Comparison of ENCODE assay signal across 10 cellular contexts in the genomic region with DNA sequence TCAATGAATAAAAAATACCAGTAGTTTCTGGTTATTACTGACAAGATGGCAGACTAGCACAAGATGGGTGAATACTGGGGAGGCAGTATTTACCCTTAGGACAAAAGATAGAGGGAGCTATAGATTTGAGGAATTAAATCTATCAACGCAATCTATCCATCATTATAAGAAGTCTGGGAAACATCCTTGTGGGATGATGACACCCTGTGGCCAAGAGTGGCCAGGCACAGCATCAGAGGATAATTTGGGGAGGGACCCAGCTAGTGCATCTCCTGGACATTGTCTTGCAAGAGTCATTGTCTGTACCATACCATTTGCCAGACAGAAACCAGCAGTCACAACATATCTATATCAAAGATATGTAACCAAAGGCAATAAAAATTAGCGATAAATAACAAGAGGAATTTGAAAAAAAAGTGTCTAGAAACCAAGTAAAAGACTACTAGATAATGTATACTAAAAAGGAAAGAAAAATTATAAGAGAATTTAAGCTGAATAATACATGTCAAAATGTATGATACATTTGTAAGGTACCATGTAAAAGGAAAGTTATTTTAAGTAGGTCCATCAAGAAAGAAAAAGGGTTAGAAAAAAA. TPM values are rescaled to one million over a fixed set of nuclear protein-coding genes. Genes with fewer than 3 reads are reported as not detected.
A peak's percentile ranks its signal among the peaks of the same experiment; 100 is the strongest.
DNase-seq lines count a peak whose midpoint lies in the region; ATAC-seq and TF ChIP-seq lines count a peak whose summit lies in the region.
"Had no signal": no experiment of that assay in that cellular context is flagged by ENCODE, and none has a peak within 500 bp of the region (broad histone marks: within the 10 kb centered on the region; RNA-seq: fewer than 3 reads in every experiment).

No MANE protein-coding gene starts in this region.

- intact Hi-C loops in ovary (cut with DNase I), result no loop called here

- H3K27ac Mint-ChIP-seq in neural progenitor cell, result no peak overlapping the region
- no peak overlapping the region for H3K27ac Mint-ChIP-seq in activated T-helper 17 cell treated with anti-CD3 and anti-CD28 coated beads, Interleukin-2, amount 50 U/mL, for 72 hours
- H3K27ac Mint-ChIP-seq: activated CD8-positive, alpha-beta memory T cell treated with anti-CD3 and anti-CD28 coated beads, Interleukin-2, amount 10 ng/mL, durations not matched to agents 7 days and 5 days had no signal

- H3K27me3 Mint-ChIP-seq in neural progenitor cell (ENCODE audit: insufficient read depth, low read depth), result no peaks in the 10 kb centered on the region
- no peaks in the 10 kb centered on the region for H3K27me3 Mint-ChIP-seq in activated T-helper 17 cell treated with anti-CD3 and anti-CD28 coated beads, Interleukin-2, amount 50 U/mL, for 72 hours
- H3K27me3 Mint-ChIP-seq: activated CD8-positive, alpha-beta memory T cell treated with anti-CD3 and anti-CD28 coated beads, Interleukin-2, amount 10 ng/mL, durations not matched to agents 7 days and 5 days had no signal

- H3K36me3 Mint-ChIP-seq in neural progenitor cell, result no peaks in the 10 kb centered on the region
- no peaks in the 10 kb centered on the region for H3K36me3 Mint-ChIP-seq in activated T-helper 17 cell treated with anti-CD3 and anti-CD28 coated beads, Interleukin-2, amount 50 U/mL, for 72 hours (ENCODE audit: low read depth)
- H3K36me3 Mint-ChIP-seq: activated CD8-positive, alpha-beta memory T cell treated with anti-CD3 and anti-CD28 coated beads, Interleukin-2, amount 10 ng/mL, durations not matched to agents 7 days and 5 days had no signal

- WGBS in ovary, 3 donors, result 70 to 88% (median 84%) methylated on average over 2 of the region's 2 CpGs

- H3K4me1 ChIP-seq in neural progenitor cell, result no peaks in the 10 kb centered on the region
- no peaks in the 10 kb centered on the region for H3K4me1 ChIP-seq in ovary (ENCODE audit: insufficient read depth)

- H3K79me2 ChIP-seq in neural progenitor cell (ENCODE audit: low read depth), result no peaks in the 10 kb centered on the region

- H3K27me3 ChIP-seq in neural progenitor cell (no peaks in the 10 kb centered on the region), ovary (no peaks in the 10 kb centered on the region)

- ATAC-seq in activated T-helper 17 cell treated with anti-CD3 and anti-CD28 coated beads, Interleukin-2, amount 50 U/mL, for 72 hours (replicated peaks), result no peak
- ATAC-seq in GM19455 (IDR thresholded peaks at IDR 0.05; ENCODE audit: unreplicated experiment) (no peak), GM21447 (IDR thresholded peaks at IDR 0.05; ENCODE audit: unreplicated experiment) (no peak)
- ATAC-seq: activated CD8-positive, alpha-beta memory T cell treated with anti-CD3 and anti-CD28 coated beads, Interleukin-2, amount 10 ng/mL, durations not matched to agents 7 days and 5 days had no signal

- H3K9ac ChIP-seq in neural progenitor cell, result no peak overlapping the region

- no peak overlapping the region for H3K27ac ChIP-seq in neural progenitor cell
- H3K27ac ChIP-seq in ovary, result no peak overlapping the region

- H3K36me3 ChIP-seq in neural progenitor cell (no peaks in the 10 kb centered on the region), ovary (no peaks in the 10 kb centered on the region)

- TF ChIP-seq POLR2A in ovary (IDR thresholded peaks at IDR 0.05), result no peak

- H3K4me2 ChIP-seq in neural progenitor cell, result no peak overlapping the region

- no peaks in the 10 kb centered on the region for H4K20me1 ChIP-seq in neural progenitor cell (ENCODE audit: low read depth)

- H3K4me3 Mint-ChIP-seq in neural progenitor cell, result no peak overlapping the region
- H3K4me3 Mint-ChIP-seq in activated T-helper 17 cell treated with anti-CD3 and anti-CD28 coated beads, Interleukin-2, amount 50 U/mL, for 72 hours, result no peak overlapping the region
- H3K4me3 Mint-ChIP-seq: activated CD8-positive, alpha-beta memory T cell treated with anti-CD3 and anti-CD28 coated beads, Interleukin-2, amount 10 ng/mL, durations not matched to agents 7 days and 5 days had no signal

- H3K9me3 ChIP-seq in neural progenitor cell (ENCODE audit: low read depth) (no peaks in the 10 kb centered on the region), ovary (no peaks in the 10 kb centered on the region)

- no peaks in the 10 kb centered on the region for H3F3A ChIP-seq in neural progenitor cell (ENCODE audit: low read depth)

- no peak overlapping the region for H2AFZ ChIP-seq in neural progenitor cell (replicated peaks)

- H3K4me3 ChIP-seq in choroid plexus epithelial cell (ENCODE audit: low read depth, low read length) (no peak overlapping the region), neural progenitor cell (no peak overlapping the region), ovary (no peak overlapping the region)

- no peaks in the 10 kb centered on the region for H3K4me1 Mint-ChIP-seq in neural progenitor cell
- no peaks in the 10 kb centered on the region for H3K4me1 Mint-ChIP-seq in activated T-helper 17 cell treated with anti-CD3 and anti-CD28 coated beads, Interleukin-2, amount 50 U/mL, for 72 hours
- H3K4me1 Mint-ChIP-seq: activated CD8-positive, alpha-beta memory T cell treated with anti-CD3 and anti-CD28 coated beads, Interleukin-2, amount 10 ng/mL, durations not matched to agents 7 days and 5 days had no signal

- DNase-seq in NCI-H524 (lab: John Stamatoyannopoulos, UW) (peak; percentile 53 to 82), choroid plexus epithelial cell (ENCODE audit: low read depth) (peak; percentile 14), neural progenitor cell (ENCODE audit: low spot score) (peak; percentile 72), ovary (no peak)
- DNase-seq: activated CD8-positive, alpha-beta memory T cell treated with anti-CD3 and anti-CD28 coated beads, Interleukin-2, amount 10 ng/mL, durations not matched to agents 7 days and 5 days; occipital lobe had no signal

- no peak for TF ChIP-seq EP300 in ovary (IDR thresholded peaks at IDR 0.05)

- peak; percentile 21; the same call in 1 of the 3 replicates for TF ChIP-seq CTCF in GM12872 (IDR thresholded peaks at IDR 0.05; ENCODE audit: insufficient read depth, low read depth, low read length)
- TF ChIP-seq CTCF in choroid plexus epithelial cell (conservative IDR thresholded peaks at IDR 0.05; ENCODE audit: low read depth, low read length), result peak; percentile 49
- TF ChIP-seq CTCF in neural progenitor cell (IDR thresholded peaks at IDR 0.05), result peak; percentile 85
- no peak for TF ChIP-seq CTCF in ovary (IDR thresholded peaks at IDR 0.05)

- H3K9me3 Mint-ChIP-seq in neural progenitor cell, result no peaks in the 10 kb centered on the region
- peaks cover 10% of the 10 kb centered on the region for H3K9me3 Mint-ChIP-seq in activated T-helper 17 cell treated with anti-CD3 and anti-CD28 coated beads, Interleukin-2, amount 50 U/mL, for 72 hours

RNA-seq across cellular contexts. Expression of gene KCTD8, which starts 22.9 kb away (rescaled TPM):
- total RNA-seq in neural progenitor cell (ENCODE audit: low replicate concordance), result 0.06 TPM in 1 of 2 replicates, not detected in the other
- total RNA-seq in activated T-helper 17 cell treated with anti-CD3 and anti-CD28 coated beads, Interleukin-2, amount 50 U/mL, for 72 hours, result not detected
- total RNA-seq in ovary, result 1 to 10 TPM; 1.1 to 6.1 (median 4.1) TPM
- 1 to 10 TPM in 1 of 2 donors, under 1 TPM in 1; 0.98 to 1.3 TPM for polyA plus RNA-seq in ovary
- total RNA-seq: activated CD8-positive, alpha-beta memory T cell treated with anti-CD3 and anti-CD28 coated beads, Interleukin-2, amount 10 ng/mL, durations not matched to agents 7 days and 5 days had no signal

Comparison
In these comparisons a context has a peak if more than half of its experiments do, and no peak if none do; other contexts are left out.
1. CTCF ChIP-seq: peak in GM12872 (single experiment), choroid plexus epithelial cell (single experiment) and neural progenitor cell (single experiment); none in ovary (0 of 3).
2. DNase-seq: peak in NCI-H524 (2 of 2), choroid plexus epithelial cell (single experiment) and neural progenitor cell (single experiment); none in ovary (0 of 5).